In genomic region chr1:148150945-148151879, GRCh38 we compare ENCODE assay signal across 8 cellular contexts. TPM values are rescaled to one million over a fixed set of nuclear protein-coding genes. Genes with fewer than 3 reads are reported as not detected.
DNase-seq lines count a peak whose midpoint lies in the region; ATAC-seq and TF ChIP-seq lines count a peak whose summit lies in the region.
"Not testable (repeated sequence)": the region's sequence is repeated elsewhere in the genome, so short reads cannot be mapped to it uniquely, and the experiment has no call there.

No MANE protein-coding gene starts in this region.

- DNase-seq in CMK (ENCODE audit: low read depth) (peak; percentile 8), NCI-H748 treated with DMSO at 0.1 percent for 48 hours (lab: John Stamatoyannopoulos, UW) (peak; percentile 0), epithelial cell of esophagus (ENCODE audit: low read depth) (peak; percentile 65), lower leg skin (ENCODE audit: low spot score in 2 of 2) (peak in 1 of 2 donors; percentile 90)
- DNase-seq in activated T-cell treated with anti-CD3 and anti-CD28 coated beads, Interleukin-2, amount 50 U/mL, for 1 hour = peak; percentile 48
- DNase-seq in stimulated activated CD4-positive, alpha-beta T cell treated with anti-CD3 and anti-CD28 coated beads, Interleukin-12 subunit alpha, Interleukin-12 subunit beta, amount 100 ng/mL, for 4 hours = peak; percentile 8

- TF ChIP-seq CTCF in epithelial cell of esophagus (IDR thresholded peaks at IDR 0.05; ENCODE audit: insufficient read depth, low read depth, low read length, missing control alignments); lower leg skin (IDR thresholded peaks at IDR 0.05): not testable (repeated sequence)

- H3K4me3 ChIP-seq in epithelial cell of esophagus (ENCODE audit: low read length) (peak overlapping the region; percentile 55), lower leg skin (ENCODE audit: low read depth, poor library complexity, severe bottlenecking) (peak overlapping the region; percentile 59)

- ATAC-seq in GM21360 (IDR thresholded peaks at IDR 0.05; ENCODE audit: unreplicated experiment) = peak; percentile 33
- peak; percentile 20 for ATAC-seq in HG03159 (IDR thresholded peaks at IDR 0.05; ENCODE audit: unreplicated experiment)

- WGBS in lower leg skin, 2 donors = 8 to 12% methylated on average over 26 to 33 of the region's 63 CpGs

- intact Hi-C loops in lower leg skin (cut with DNase I; ENCODE audit: low total_unique reads) = not testable (repeated sequence)

- TF ChIP-seq POLR2A in lower leg skin (IDR thresholded peaks at IDR 0.05) = not testable (repeated sequence)

RNA-seq across cellular contexts. Expression of gene NBPF11, which starts 0.9 kb away (rescaled TPM):
- 10 to 100 TPM in 2 of 4 donors, 1 to 10 TPM in 2; 5.8 to 16.6 (median 10.6) TPM for total RNA-seq in lower leg skin
